ENCODE assay signal across 7 cellular contexts in genomic region chr5:373710-374602, GRCh38. TPM values are rescaled to one million over a fixed set of nuclear protein-coding genes. Genes with fewer than 3 reads are reported as not detected.
DNase-seq lines count a peak whose midpoint lies in the region; ATAC-seq and TF ChIP-seq lines count a peak whose summit lies in the region.

No MANE protein-coding gene starts in this region.

- peaks cover 76% of the 10 kb centered on the region for H3K4me1 Mint-ChIP-seq in activated naive CD8-positive, alpha-beta T cell treated with anti-CD3 and anti-CD28 coated beads, Interleukin-2, amount 50 U/mL, for 24 hours

- H3K9ac ChIP-seq in iPS-18a (ENCODE audit: low read length): peak overlapping the region; percentile 17

- H3K27me3 ChIP-seq in iPS-18a (ENCODE audit: control insufficient read depth, insufficient read depth, low read length): peaks cover 29% of the 10 kb centered on the region

- in situ Hi-C loops in GM13977 (cut with MboI; ENCODE audit: low pct_unique_long_range_greater_than_20kb, low sequenced_read_pairs, unreplicated experiment) (no loop called here), SK-MEL-5 (cut with HindIII; ENCODE audit: low pct_unique_long_range_greater_than_20kb, low sequenced_read_pairs) (no loop called here)

- H3K9me3 Mint-ChIP-seq in activated naive CD8-positive, alpha-beta T cell treated with anti-CD3 and anti-CD28 coated beads, Interleukin-2, amount 50 U/mL, for 24 hours: no peaks in the 10 kb centered on the region

- peak overlapping the region; percentile 68 for H3K4me3 Mint-ChIP-seq in activated naive CD8-positive, alpha-beta T cell treated with anti-CD3 and anti-CD28 coated beads, Interleukin-2, amount 50 U/mL, for 24 hours

- peak; percentile 90 for DNase-seq in GM13977 (ENCODE audit: low spot score)
- DNase-seq in SK-MEL-5 (ENCODE audit: low read depth, low spot score): peak; percentile 66
- DNase-seq in activated naive CD8-positive, alpha-beta T cell treated with anti-CD3 and anti-CD28 coated beads, Interleukin-2, amount 50 U/mL, for 24 hours: peak; percentile 80
- peak; percentile 76 for DNase-seq in stimulated activated CD4-positive, alpha-beta T cell treated with anti-CD3 and anti-CD28 coated beads, Interleukin-2, amount 100 ng/mL, for 4 hours (ENCODE audit: low read depth)
- no peak for DNase-seq in HuH-7 (ENCODE audit: low spot score)

- peaks cover 6% of the 10 kb centered on the region for H3K27me3 Mint-ChIP-seq in activated naive CD8-positive, alpha-beta T cell treated with anti-CD3 and anti-CD28 coated beads, Interleukin-2, amount 50 U/mL, for 24 hours

- ATAC-seq in HG03432 (IDR thresholded peaks at IDR 0.05; ENCODE audit: unreplicated experiment): peak; percentile 42
- peak; percentile 22 for ATAC-seq in activated naive CD8-positive, alpha-beta T cell treated with anti-CD3 and anti-CD28 coated beads, Interleukin-2, amount 50 U/mL, for 24 hours

- peak overlapping the region; percentile 96 for H3K27ac Mint-ChIP-seq in activated naive CD8-positive, alpha-beta T cell treated with anti-CD3 and anti-CD28 coated beads, Interleukin-2, amount 50 U/mL, for 24 hours

- peak overlapping the region; percentile 30 for H3K4me3 ChIP-seq in iPS-18a (ENCODE audit: low read length)

- no peaks in the 10 kb centered on the region for H3K4me1 ChIP-seq in iPS-18a (ENCODE audit: control insufficient read depth, low read depth, low read length)

- no peak overlapping the region for H3K27ac ChIP-seq in iPS-18a (ENCODE audit: low read length)

- no peaks in the 10 kb centered on the region for H3K9me3 ChIP-seq in iPS-18a (ENCODE audit: control insufficient read depth, low read depth, low read length)

- TF ChIP-seq CTCF in GM13977 (IDR thresholded peaks at IDR 0.05; ENCODE audit: extremely low read depth, insufficient read depth, missing control alignments): no peak

- peaks cover 13% of the 10 kb centered on the region for H3K36me3 Mint-ChIP-seq in activated naive CD8-positive, alpha-beta T cell treated with anti-CD3 and anti-CD28 coated beads, Interleukin-2, amount 50 U/mL, for 24 hours (ENCODE audit: low read depth)

- no peaks in the 10 kb centered on the region for H3K36me3 ChIP-seq in iPS-18a (ENCODE audit: control insufficient read depth, low read depth, low read length)

RNA-seq across cellular contexts. Expression of gene AHRR, which starts 52.4 kb away (rescaled TPM):
- total RNA-seq in SK-MEL-5 (2014; rRNA removed; shearing (Covaris generic)): 20.0 and 21.4 TPM in 2 replicates
- 27.4 and 37.5 TPM in 2 replicates for polyA plus RNA-seq in SK-MEL-5 (2015; cell fraction: cytosol; rRNA removed)
- 54.9 and 59.4 TPM in 2 replicates for polyA plus RNA-seq in SK-MEL-5 (2015; cell fraction: nucleus; rRNA removed)
